1 cellular context compared by ENCODE assay signal in genomic region chr19:10192922-10193321, GRCh38.
TF ChIP-seq lines count a peak whose summit lies in the region.

No MANE protein-coding gene starts in this region.

TF ChIP-seq in HepG2, 621 proteins besides CTCF, POLR2A, EP300 and RAD21:
- TF ChIP-seq ZNF704 (CRISPR knock-in tag; IDR thresholded peaks at IDR 0.05; ENCODE audit: borderline replicate concordance) = no peak
- TF ChIP-seq TRIM22 (IDR thresholded peaks at IDR 0.05) = no peak
- TF ChIP-seq DNMT3B (CRISPR knock-in tag; conservative IDR thresholded peaks at IDR 0.05) = no peak
- TF ChIP-seq ZNF260 (CRISPR knock-in tag; IDR thresholded peaks at IDR 0.05; ENCODE audit: borderline replicate concordance, low read depth) = no peak
- TF ChIP-seq ZSCAN5A (CRISPR knock-in tag; IDR thresholded peaks at IDR 0.05; ENCODE audit: borderline replicate concordance) = no peak
- TF ChIP-seq MAFG (CRISPR knock-in tag; IDR thresholded peaks at IDR 0.05) = no peak
- TF ChIP-seq, protein P1, sequence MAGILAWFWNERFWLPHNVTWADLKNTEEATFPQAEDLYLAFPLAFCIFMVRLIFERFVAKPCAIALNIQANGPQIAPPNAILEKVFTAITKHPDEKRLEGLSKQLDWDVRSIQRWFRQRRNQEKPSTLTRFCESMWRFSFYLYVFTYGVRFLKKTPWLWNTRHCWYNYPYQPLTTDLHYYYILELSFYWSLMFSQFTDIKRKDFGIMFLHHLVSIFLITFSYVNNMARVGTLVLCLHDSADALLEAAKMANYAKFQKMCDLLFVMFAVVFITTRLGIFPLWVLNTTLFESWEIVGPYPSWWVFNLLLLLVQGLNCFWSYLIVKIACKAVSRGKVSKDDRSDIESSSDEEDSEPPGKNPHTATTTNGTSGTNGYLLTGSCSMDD (CRISPR knock-in tag; IDR thresholded peaks at IDR 0.05) = no peak
- TF ChIP-seq ZNF580 (CRISPR knock-in tag; IDR thresholded peaks at IDR 0.05; ENCODE audit: borderline replicate concordance, low read depth) = no peak
- no peak for TF ChIP-seq ZNF383 (CRISPR knock-in tag; IDR thresholded peaks at IDR 0.05; ENCODE audit: borderline replicate concordance)
